In the genomic region with DNA sequence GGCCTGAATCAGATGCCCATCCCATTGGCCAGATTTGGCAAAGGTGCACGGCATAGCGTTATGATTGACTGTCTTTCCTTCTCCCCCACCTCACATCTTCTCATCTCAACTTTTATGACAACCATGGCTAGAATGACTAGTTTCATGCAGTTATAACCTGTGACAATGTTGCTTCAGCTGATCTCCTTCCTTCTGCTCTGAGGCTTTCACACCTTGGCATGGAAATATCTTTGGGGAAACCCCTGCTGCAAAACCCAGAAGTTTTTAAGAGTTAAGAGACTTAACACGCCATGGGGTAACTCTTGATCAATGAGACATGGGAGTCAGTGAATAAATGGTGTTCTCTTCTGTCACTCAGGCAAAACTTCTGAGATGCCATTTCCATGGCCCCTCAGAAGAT, we compare ENCODE assay signal across 15 cellular contexts.
DNase-seq lines count a peak whose midpoint lies in the region; ATAC-seq and TF ChIP-seq lines count a peak whose summit lies in the region.
"Had no signal": no experiment of that assay in that cellular context is flagged by ENCODE, and none has a peak within 500 bp of the region (broad histone marks: within the 10 kb centered on the region; RNA-seq: fewer than 3 reads in every experiment).

No MANE protein-coding gene starts in this region.

- peaks cover 8% of the 10 kb centered on the region for H3K4me1 Mint-ChIP-seq in activated CD4-positive, alpha-beta T cell treated with anti-CD3 and anti-CD28 coated beads for 36 hours
- H3K4me1 Mint-ChIP-seq in natural killer cell treated with Interleukin-12 subunit alpha and Interleukin-12 subunit beta and Interleukin-15 and Interleukin-18, amount 100 ng/mL, for 72 hours (ENCODE audit: low read depth in 2 of 2): peaks cover 0 to 7% of the 10 kb centered on the region in 2 donors
- no peaks in the 10 kb centered on the region for H3K4me1 Mint-ChIP-seq in natural killer cell
- H3K4me1 Mint-ChIP-seq in stimulated activated memory B cell treated with anti-CD40 and anti-IgM and Interleukin-4, amounts not matched to agents 10 μg/mL and 1 μg/mL and 100 μg/mL, for 72 hours: no peaks in the 10 kb centered on the region
- H3K4me1 Mint-ChIP-seq: CD4-positive, alpha-beta memory T cell had no signal

- ATAC-seq in activated CD4-positive, alpha-beta T cell treated with anti-CD3 and anti-CD28 coated beads for 36 hours: peak; percentile 96
- ATAC-seq in natural killer cell treated with Interleukin-12 subunit alpha and Interleukin-12 subunit beta and Interleukin-15 and Interleukin-18, amount 100 ng/mL, for 72 hours: peak; percentile 68 to 78
- ATAC-seq in natural killer cell (no peak), HG02798 (IDR thresholded peaks at IDR 0.05; ENCODE audit: poor library complexity, unreplicated experiment) (peak; percentile 44), HG02852 (IDR thresholded peaks at IDR 0.05; ENCODE audit: unreplicated experiment) (no peak)
- peak; percentile 45 for ATAC-seq in stimulated activated memory B cell treated with anti-CD40 and anti-IgM and Interleukin-4, amounts not matched to agents 10 μg/mL and 1 μg/mL and 100 μg/mL, for 72 hours
- ATAC-seq: K562 had no signal

- no peak overlapping the region for H3K4me3 Mint-ChIP-seq in activated CD4-positive, alpha-beta T cell treated with anti-CD3 and anti-CD28 coated beads for 36 hours
- H3K4me3 Mint-ChIP-seq in natural killer cell treated with Interleukin-12 subunit alpha and Interleukin-12 subunit beta and Interleukin-15 and Interleukin-18, amount 100 ng/mL, for 72 hours: no peak overlapping the region
- no peak overlapping the region for H3K4me3 Mint-ChIP-seq in natural killer cell
- H3K4me3 Mint-ChIP-seq in stimulated activated memory B cell treated with anti-CD40 and anti-IgM and Interleukin-4, amounts not matched to agents 10 μg/mL and 1 μg/mL and 100 μg/mL, for 72 hours: no peak overlapping the region
- H3K4me3 Mint-ChIP-seq: CD4-positive, alpha-beta memory T cell had no signal

- H3K27ac Mint-ChIP-seq in activated CD4-positive, alpha-beta T cell treated with anti-CD3 and anti-CD28 coated beads for 36 hours: no peak overlapping the region
- H3K27ac Mint-ChIP-seq in natural killer cell treated with Interleukin-12 subunit alpha and Interleukin-12 subunit beta and Interleukin-15 and Interleukin-18, amount 100 ng/mL, for 72 hours: no peak overlapping the region
- no peak overlapping the region for H3K27ac Mint-ChIP-seq in natural killer cell
- no peak overlapping the region for H3K27ac Mint-ChIP-seq in stimulated activated memory B cell treated with anti-CD40 and anti-IgM and Interleukin-4, amounts not matched to agents 10 μg/mL and 1 μg/mL and 100 μg/mL, for 72 hours
- H3K27ac Mint-ChIP-seq: CD4-positive, alpha-beta memory T cell had no signal

- DNase-seq in activated CD4-positive, alpha-beta T cell treated with anti-CD3 and anti-CD28 coated beads for 36 hours: peak; percentile 46
- no peak for DNase-seq in activated CD4-positive, alpha-beta T cell treated with anti-CD3 and anti-CD28 coated beads, Interleukin-2, amount 50 U/mL, for 48 hours
- no peak for DNase-seq in natural killer cell treated with Interleukin-12 subunit alpha and Interleukin-12 subunit beta and Interleukin-15 and Interleukin-18, amount 100 ng/mL, for 72 hours (ENCODE audit: low spot score)
- no peak for DNase-seq in natural killer cell
- DNase-seq in NCI-H1048 (lab: John Stamatoyannopoulos, UW): no peak
- DNase-seq: HCEC 1CT; NCI-H1417; NCI-H187 treated with DMSO at 0.1 percent for 48 hours; NCI-H69; NK-92 treated with Interleukin-12 subunit alpha and Interleukin-12 subunit beta, amount 100 ng/mL, for 24 hours had no signal

- H3K27me3 Mint-ChIP-seq in activated CD4-positive, alpha-beta T cell treated with anti-CD3 and anti-CD28 coated beads for 36 hours: peaks cover 19% of the 10 kb centered on the region
- H3K27me3 Mint-ChIP-seq in natural killer cell treated with Interleukin-12 subunit alpha and Interleukin-12 subunit beta and Interleukin-15 and Interleukin-18, amount 100 ng/mL, for 72 hours: peaks cover 3 to 14% of the 10 kb centered on the region in 2 donors
- H3K27me3 Mint-ChIP-seq in natural killer cell (ENCODE audit: low read depth in 2 of 2): peaks cover 0 to 8% of the 10 kb centered on the region in 2 donors
- peaks cover 10% of the 10 kb centered on the region for H3K27me3 Mint-ChIP-seq in stimulated activated memory B cell treated with anti-CD40 and anti-IgM and Interleukin-4, amounts not matched to agents 10 μg/mL and 1 μg/mL and 100 μg/mL, for 72 hours

- POLR2A ChIA-PET in activated CD4-positive, alpha-beta T cell treated with anti-CD3 and anti-CD28 coated beads for 36 hours (lab: Charles Lee): no interaction called here

- CTCF ChIA-PET in activated CD4-positive, alpha-beta T cell treated with anti-CD3 and anti-CD28 coated beads for 36 hours (lab: Charles Lee): interaction anchor here (1.5 kb wide), 1 partner anchor 54 kb away, joined by 3 read pairs; no protein-coding TSS in a partner anchor

- intact Hi-C loops in activated CD4-positive, alpha-beta T cell treated with anti-CD3 and anti-CD28 coated beads for 36 hours (cut with DNase I, micrococcal nuclease): loop anchor here in 1 of 2 experiments (5.0 kb wide), 1 partner anchor 169 kb away; no protein-coding TSS in a partner anchor
- intact Hi-C loops in natural killer cell (cut with micrococcal nuclease): no loop called here

- no peaks in the 10 kb centered on the region for H3K9me3 Mint-ChIP-seq in activated CD4-positive, alpha-beta T cell treated with anti-CD3 and anti-CD28 coated beads for 36 hours (ENCODE audit: low read depth)
- no peaks in the 10 kb centered on the region for H3K9me3 Mint-ChIP-seq in natural killer cell treated with Interleukin-12 subunit alpha and Interleukin-12 subunit beta and Interleukin-15 and Interleukin-18, amount 100 ng/mL, for 72 hours
- peaks cover 0 to 2% of the 10 kb centered on the region in 2 donors for H3K9me3 Mint-ChIP-seq in natural killer cell
- no peaks in the 10 kb centered on the region for H3K9me3 Mint-ChIP-seq in stimulated activated memory B cell treated with anti-CD40 and anti-IgM and Interleukin-4, amounts not matched to agents 10 μg/mL and 1 μg/mL and 100 μg/mL, for 72 hours
- H3K9me3 Mint-ChIP-seq: CD4-positive, alpha-beta memory T cell had no signal

- TF ChIP-seq CTCF in natural killer cell (IDR thresholded peaks at IDR 0.05): no peak

- H3K36me3 Mint-ChIP-seq in activated CD4-positive, alpha-beta T cell treated with anti-CD3 and anti-CD28 coated beads for 36 hours (ENCODE audit: low read depth): no peaks in the 10 kb centered on the region
- H3K36me3 Mint-ChIP-seq in natural killer cell treated with Interleukin-12 subunit alpha and Interleukin-12 subunit beta and Interleukin-15 and Interleukin-18, amount 100 ng/mL, for 72 hours: no peaks in the 10 kb centered on the region
- H3K36me3 Mint-ChIP-seq in natural killer cell: no peaks in the 10 kb centered on the region
- no peaks in the 10 kb centered on the region for H3K36me3 Mint-ChIP-seq in stimulated activated memory B cell treated with anti-CD40 and anti-IgM and Interleukin-4, amounts not matched to agents 10 μg/mL and 1 μg/mL and 100 μg/mL, for 72 hours
- H3K36me3 Mint-ChIP-seq: CD4-positive, alpha-beta memory T cell had no signal

Comparison
In these comparisons a context has a peak if more than half of its experiments do, and no peak if none do; other contexts are left out.
1. ATAC-seq: peak in activated CD4-positive, alpha-beta T cell treated with anti-CD3 and anti-CD28 coated beads for 36 hours (single experiment), natural killer cell treated with Interleukin-12 subunit alpha and Interleukin-12 subunit beta and Interleukin-15 and Interleukin-18, amount 100 ng/mL, for 72 hours (2 of 2), HG02798 (single experiment) and stimulated activated memory B cell treated with anti-CD40 and anti-IgM and Interleukin-4, amounts not matched to agents 10 μg/mL and 1 μg/mL and 100 μg/mL, for 72 hours (single experiment); none in natural killer cell (0 of 3) and HG02852 (single experiment).